Comparison of ENCODE assay signal across 18 cellular contexts in genomic region chr3:58071480-58071971, GRCh38.
A peak's percentile ranks its signal among the peaks of the same experiment; 100 is the strongest.
DNase-seq lines count a peak whose midpoint lies in the region; TF ChIP-seq lines count a peak whose summit lies in the region.
"Had no signal": no experiment of that assay in that cellular context is flagged by ENCODE, and none has a peak within 500 bp of the region (broad histone marks: within the 10 kb centered on the region; RNA-seq: fewer than 3 reads in every experiment).

No MANE protein-coding gene starts in this region.

- dilution Hi-C loops in mammary epithelial cell (cut with HindIII; ENCODE audit: low sequenced_read_pairs) = no loop called here

- WGBS in mammary epithelial cell (ENCODE audit: low coverage, missing lambda C conversion rate) = 96% methylated on average over 6 of the region's 7 CpGs

- in situ Hi-C loops in mammary epithelial cell (cut with MboI; ENCODE audit: low sequenced_read_pairs in 2 of 2) = no loop called here

- H3K36me3 Mint-ChIP-seq in MCF 10A (ENCODE audit: insufficient read depth, unreplicated experiment) (peaks cover 31% of the 10 kb centered on the region), nephron (ENCODE audit: low read depth) (peaks cover 7% of the 10 kb centered on the region)

- TF ChIP-seq CTCF in MCF 10A (IDR thresholded peaks at IDR 0.05; ENCODE audit: unreplicated experiment) (no peak), mammary epithelial cell (conservative IDR thresholded peaks at IDR 0.05 in 1 of 2, IDR thresholded peaks at IDR 0.05 in 1 of 2; ENCODE audit: extremely low read depth in 1 of 2, insufficient read depth in 1 of 2, low read depth in 1 of 2, low read length in 2 of 2) (no peak), epithelial cell of proximal tubule (conservative IDR thresholded peaks at IDR 0.05; ENCODE audit: low read depth, low read length) (no peak), nephron (IDR thresholded peaks at IDR 0.05; ENCODE audit: unreplicated experiment in 3 of 3) (no peak), vagina (IDR thresholded peaks at IDR 0.05) (no peak)

- H3K9me3 Mint-ChIP-seq in MCF 10A (ENCODE audit: unreplicated experiment) = no peaks in the 10 kb centered on the region
- H3K9me3 Mint-ChIP-seq in nephron = no peaks in the 10 kb centered on the region
- H3K9me3 Mint-ChIP-seq: stimulated activated naive CD8-positive, alpha-beta T cell treated with anti-CD3 and anti-CD28 coated beads, Interleukin-15, Interleukin-2, amounts not matched to agents 100 ng/mL and 50 ng/mL, for 24 hours had no signal

- no peaks in the 10 kb centered on the region for H3K27me3 ChIP-seq in mammary epithelial cell (ENCODE audit: insufficient read depth, low read length)
- H3K27me3 ChIP-seq in vagina = no peaks in the 10 kb centered on the region
- H3K27me3 ChIP-seq: spleen had no signal

- H3K27ac ChIP-seq in mammary epithelial cell (ENCODE audit: insufficient read depth, low read depth, low read length) (no peak overlapping the region), vagina (peak overlapping the region; percentile 47)

- H3K4me1 ChIP-seq in mammary epithelial cell (ENCODE audit: insufficient read depth, low read length) (no peaks in the 10 kb centered on the region), vagina (peaks cover 38% of the 10 kb centered on the region)

- H3K27ac Mint-ChIP-seq in MCF 10A (ENCODE audit: low read depth, unreplicated experiment) (peak overlapping the region; percentile 14), nephron (peak overlapping the region; percentile 94 to 97 (median 95))
- H3K27ac Mint-ChIP-seq: activated CD4-positive, alpha-beta T cell treated with anti-CD3 and anti-CD28 coated beads for 36 hours; stimulated activated naive CD8-positive, alpha-beta T cell treated with anti-CD3 and anti-CD28 coated beads, Interleukin-15, Interleukin-2, amounts not matched to agents 100 ng/mL and 50 ng/mL, for 24 hours had no signal

- no peak overlapping the region for H2AFZ ChIP-seq in mammary epithelial cell (ENCODE audit: low read depth, low read length)

- BruUV-seq in MCF 10A (replicated peaks; lab: Mats Ljungman, UMichigan) (no TSS peak), mammary epithelial cell (replicated peaks; lab: Mats Ljungman, UMichigan) (no TSS peak)

- no peak overlapping the region for H3K9ac ChIP-seq in mammary epithelial cell (ENCODE audit: insufficient read depth, low read length)

- H3K27me3 Mint-ChIP-seq in MCF 10A (ENCODE audit: insufficient read depth, unreplicated experiment) = no peaks in the 10 kb centered on the region
- H3K27me3 Mint-ChIP-seq in nephron (ENCODE audit: low read depth) = no peaks in the 10 kb centered on the region
- H3K27me3 Mint-ChIP-seq: activated CD4-positive, alpha-beta T cell treated with anti-CD3 and anti-CD28 coated beads for 36 hours; CD4-positive, CD25-positive, alpha-beta regulatory T cell; stimulated activated naive CD8-positive, alpha-beta T cell treated with anti-CD3 and anti-CD28 coated beads, Interleukin-15, Interleukin-2, amounts not matched to agents 100 ng/mL and 50 ng/mL, for 24 hours had no signal

- intact Hi-C loops in MCF 10A (cut with micrococcal nuclease) = no loop called here
- intact Hi-C loops in mammary epithelial cell (cut with micrococcal nuclease) = no loop called here
- intact Hi-C loops in vagina (cut with DNase I) = no loop called here

- H3K9me3 ChIP-seq in mammary epithelial cell (replicated peaks; ENCODE audit: insufficient read depth, low read length) (no peaks in the 10 kb centered on the region), vagina (no peaks in the 10 kb centered on the region)
- H3K9me3 ChIP-seq: spleen had no signal

- DNase-seq in MCF 10A (ENCODE audit: unreplicated experiment) = no peak
- no peak for DNase-seq in mammary epithelial cell
- DNase-seq in epithelial cell of proximal tubule (ENCODE audit: low read depth) = peak; percentile 96
- no peak for DNase-seq in vagina (ENCODE audit: extremely low spot score in 2 of 2)
- no peak for DNase-seq in cerebellar nuclear complex (lab: John Stamatoyannopoulos, UW)
- no peak for DNase-seq in activated CD4-positive, CD25-positive, alpha-beta regulatory T cell (lab: John Stamatoyannopoulos, UW)
- no peak for DNase-seq in superior temporal gyrus (ENCODE audit: extremely low spot score)
- DNase-seq: activated CD4-positive, alpha-beta T cell treated with anti-CD3 and anti-CD28 coated beads for 36 hours; activated CD8-positive, alpha-beta memory T cell treated with anti-CD3 and anti-CD28 coated beads, Interleukin-2, amount 50 U/mL, for 48 hours; activated naive CD4-positive, alpha-beta T cell; CD4-positive, CD25-positive, alpha-beta regulatory T cell; NCI-H187; NCI-H524; nucleus accumbens; spleen; T-helper 2 cell had no signal

- CTCF ChIA-PET in MCF 10A (lab: Yijun Ruan, JAX) = interaction anchor here (0.6 kb wide), 2 partner anchors 17 to 119 kb away, joined by 3 to 4 read pairs; no protein-coding TSS in a partner anchor
- CTCF ChIA-PET in mammary epithelial cell (lab: Charles Lee; ENCODE audit: low non-redundant PET) = no interaction called here

- H3K79me2 ChIP-seq in mammary epithelial cell (ENCODE audit: insufficient read depth, low read length) = peaks cover 100% of the 10 kb centered on the region

- POLR2A ChIA-PET in MCF 10A (lab: Yijun Ruan, JAX) = interaction anchor here (0.6 to 0.9 kb wide), 3 partner anchors 8 to 12 kb away, joined by 3 to 4 read pairs (median 4); no protein-coding TSS in a partner anchor

- H3K4me2 ChIP-seq in mammary epithelial cell (ENCODE audit: insufficient read depth, low read depth, low read length) = no peak overlapping the region

- no peak overlapping the region for H3K4me3 ChIP-seq in mammary epithelial cell (replicated peaks in 1 of 3; ENCODE audit: insufficient read depth in 1 of 3, low read depth in 2 of 3, low read length in 3 of 3)
- H3K4me3 ChIP-seq in epithelial cell of proximal tubule (ENCODE audit: low read depth, low read length) = no peak overlapping the region
- H3K4me3 ChIP-seq in vagina = no peak overlapping the region
- H3K4me3 ChIP-seq: spleen had no signal

- H4K20me1 ChIP-seq in mammary epithelial cell (ENCODE audit: insufficient read depth, low read length) = peaks cover 54% of the 10 kb centered on the region

- H3K36me3 ChIP-seq in mammary epithelial cell (ENCODE audit: insufficient read depth, low read length) (peaks cover 15% of the 10 kb centered on the region), vagina (no peaks in the 10 kb centered on the region)

- no peak for TF ChIP-seq POLR2A in vagina (IDR thresholded peaks at IDR 0.05)

- H3K4me1 Mint-ChIP-seq in MCF 10A (ENCODE audit: insufficient read depth, unreplicated experiment) (peaks cover 29% of the 10 kb centered on the region), nephron (peaks cover 62% of the 10 kb centered on the region)

- H3K4me3 Mint-ChIP-seq in MCF 10A (ENCODE audit: unreplicated experiment) (no peak overlapping the region), nephron (peak overlapping the region in 1 of 3 experiments; percentile 70)
- H3K4me3 Mint-ChIP-seq: activated CD4-positive, alpha-beta T cell treated with anti-CD3 and anti-CD28 coated beads for 36 hours; CD4-positive, CD25-positive, alpha-beta regulatory T cell; stimulated activated naive CD8-positive, alpha-beta T cell treated with anti-CD3 and anti-CD28 coated beads, Interleukin-15, Interleukin-2, amounts not matched to agents 100 ng/mL and 50 ng/mL, for 24 hours had no signal
